8 cellular contexts compared by ENCODE assay signal in genomic region chr17:66727634-66728570, GRCh38.
DNase-seq lines count a peak whose midpoint lies in the region; ATAC-seq and TF ChIP-seq lines count a peak whose summit lies in the region.

No MANE protein-coding gene starts in this region.

- no peak for TF ChIP-seq POLR2A in adrenal gland (IDR thresholded peaks at IDR 0.05)

- CTCF ChIA-PET in CD4-positive, alpha-beta T cell (lab: Charles Lee) = interaction anchor here (0.7 to 1.3 kb wide), 3 partner anchors 12 to 85 kb away, joined by 3 read pairs; no protein-coding TSS in a partner anchor

- H3K9me3 Mint-ChIP-seq in CD4-positive, alpha-beta T cell = no peaks in the 10 kb centered on the region

- 52 to 58% (median 56%) methylated on average over 8 to 17 of the region's 17 CpGs for WGBS in adrenal gland, 4 donors

- H3K9me3 ChIP-seq in CD4-positive, alpha-beta T cell (ENCODE audit: control insufficient read depth, low read length) = no peaks in the 10 kb centered on the region
- H3K9me3 ChIP-seq in adrenal gland (replicated peaks in 1 of 3) = no peaks in the 10 kb centered on the region

- no peaks in the 10 kb centered on the region for H3K4me1 ChIP-seq in adrenal gland (replicated peaks in 1 of 2)

- H3K36me3 ChIP-seq in adrenal gland (replicated peaks in 1 of 2) = no peaks in the 10 kb centered on the region

- peaks cover 31% of the 10 kb centered on the region for H3K36me3 Mint-ChIP-seq in CD4-positive, alpha-beta T cell (ENCODE audit: low read depth)

- no peaks in the 10 kb centered on the region for H3K27me3 Mint-ChIP-seq in CD4-positive, alpha-beta T cell

- POLR2A ChIA-PET in CD4-positive, alpha-beta T cell (lab: Charles Lee) = no interaction called here

- H3K4me3 Mint-ChIP-seq in CD4-positive, alpha-beta T cell = no peak overlapping the region

- H3K27ac Mint-ChIP-seq in CD4-positive, alpha-beta T cell = peak overlapping the region; percentile 27

- no peaks in the 10 kb centered on the region for H3K27me3 ChIP-seq in CD4-positive, alpha-beta T cell (ENCODE audit: control insufficient read depth, insufficient read depth, low read length)
- no peaks in the 10 kb centered on the region for H3K27me3 ChIP-seq in adrenal gland

- no peak for TF ChIP-seq CTCF in CD4-positive, alpha-beta T cell (IDR thresholded peaks at IDR 0.05)
- TF ChIP-seq CTCF in adrenal gland (IDR thresholded peaks at IDR 0.05) = peak; percentile 36 to 70 (median 55)
- peak; percentile 93 for TF ChIP-seq CTCF in retinal pigment epithelial cell (conservative IDR thresholded peaks at IDR 0.05; ENCODE audit: low read depth, low read length)

- intact Hi-C loops in CD4-positive, alpha-beta T cell (cut with DNase I, micrococcal nuclease) = no loop called here
- intact Hi-C loops in adrenal gland (cut with DNase I) (no loop called here), left ventricle myocardium superior (cut with micrococcal nuclease) (no loop called here)

- no peak overlapping the region for H3K27ac ChIP-seq in CD4-positive, alpha-beta T cell (ENCODE audit: low read depth, low read length)
- no peak overlapping the region for H3K27ac ChIP-seq in adrenal gland

- DNase-seq in CD4-positive, alpha-beta T cell = peak in 9 of 10 experiments; percentile 5 to 51 (median 15)
- peak; percentile 28 for DNase-seq in M059J (ENCODE audit: low read depth)
- peak; percentile 14 for DNase-seq in RPMI7951 (ENCODE audit: low read depth)
- DNase-seq in adrenal gland = peak; percentile 53 to 87 (median 62)
- DNase-seq in left ventricle myocardium superior = peak; percentile 68
- DNase-seq in retinal pigment epithelial cell (ENCODE audit: low read depth) = no peak
- DNase-seq in NCI-H187 (lab: John Stamatoyannopoulos, UW) = no peak

- no peak overlapping the region for H3K4me3 ChIP-seq in adrenal gland
- no peak overlapping the region for H3K4me3 ChIP-seq in retinal pigment epithelial cell (ENCODE audit: low read length)

- ATAC-seq in CD4-positive, alpha-beta T cell (ENCODE audit: poor library complexity) = peak; percentile 77
- ATAC-seq in GM19395 (IDR thresholded peaks at IDR 0.05; ENCODE audit: unreplicated experiment) (peak; percentile 71), left ventricle myocardium superior (peak; percentile 74)

- peaks cover 20% of the 10 kb centered on the region for H3K4me1 Mint-ChIP-seq in CD4-positive, alpha-beta T cell (ENCODE audit: low read depth)

Comparison
In these comparisons a context has a peak if more than half of its experiments do, and no peak if none do; other contexts are left out.
1. DNase-seq: peak in CD4-positive, alpha-beta T cell (9 of 10), M059J (single experiment), RPMI7951 (single experiment), adrenal gland (7 of 7) and left ventricle myocardium superior (single experiment); none in retinal pigment epithelial cell (single experiment) and NCI-H187 (0 of 2).
2. Peak in every context shown above with its lines, with median percentiles within 50 percentile points of each other: ATAC-seq.